Comparison of ENCODE assay signal across 8 cellular contexts in genomic region chr2:186641807-186642321, GRCh38.
DNase-seq lines count a peak whose midpoint lies in the region; ATAC-seq lines count a peak whose summit lies in the region.

No MANE protein-coding gene starts in this region.

- intact Hi-C loops in head of caudate nucleus (cut with DNase I): loop anchor here (5.0 kb wide), 1 partner anchor 135 kb away; no protein-coding TSS in a partner anchor

- ATAC-seq in GM21390 (IDR thresholded peaks at IDR 0.05; ENCODE audit: unreplicated experiment) (peak; percentile 68), HG03521 (IDR thresholded peaks at IDR 0.05; ENCODE audit: unreplicated experiment) (peak; percentile 62)

- peak; percentile 60 for DNase-seq in SIG-M5 treated with dmso at 0.1 percent for 504 hours (lab: John Stamatoyannopoulos, UW; ENCODE audit: unreplicated experiment)
- DNase-seq in SIG-M5 (lab: John Stamatoyannopoulos, UW): no peak
- peak; percentile 79 for DNase-seq in NCI-H748 (lab: John Stamatoyannopoulos, UW; ENCODE audit: unreplicated experiment)
- DNase-seq in activated naive CD4-positive, alpha-beta T cell treated with anti-CD3 and anti-CD28 coated beads, Interleukin-2, amount 50 U/mL, for 16 hours: peak; percentile 16
- peak in 30 of 42 donors; percentile 15 to 72 (median 51) for DNase-seq in head of caudate nucleus
- DNase-seq in putamen (ENCODE audit: low spot score): peak; percentile 56
